In the genomic region with DNA sequence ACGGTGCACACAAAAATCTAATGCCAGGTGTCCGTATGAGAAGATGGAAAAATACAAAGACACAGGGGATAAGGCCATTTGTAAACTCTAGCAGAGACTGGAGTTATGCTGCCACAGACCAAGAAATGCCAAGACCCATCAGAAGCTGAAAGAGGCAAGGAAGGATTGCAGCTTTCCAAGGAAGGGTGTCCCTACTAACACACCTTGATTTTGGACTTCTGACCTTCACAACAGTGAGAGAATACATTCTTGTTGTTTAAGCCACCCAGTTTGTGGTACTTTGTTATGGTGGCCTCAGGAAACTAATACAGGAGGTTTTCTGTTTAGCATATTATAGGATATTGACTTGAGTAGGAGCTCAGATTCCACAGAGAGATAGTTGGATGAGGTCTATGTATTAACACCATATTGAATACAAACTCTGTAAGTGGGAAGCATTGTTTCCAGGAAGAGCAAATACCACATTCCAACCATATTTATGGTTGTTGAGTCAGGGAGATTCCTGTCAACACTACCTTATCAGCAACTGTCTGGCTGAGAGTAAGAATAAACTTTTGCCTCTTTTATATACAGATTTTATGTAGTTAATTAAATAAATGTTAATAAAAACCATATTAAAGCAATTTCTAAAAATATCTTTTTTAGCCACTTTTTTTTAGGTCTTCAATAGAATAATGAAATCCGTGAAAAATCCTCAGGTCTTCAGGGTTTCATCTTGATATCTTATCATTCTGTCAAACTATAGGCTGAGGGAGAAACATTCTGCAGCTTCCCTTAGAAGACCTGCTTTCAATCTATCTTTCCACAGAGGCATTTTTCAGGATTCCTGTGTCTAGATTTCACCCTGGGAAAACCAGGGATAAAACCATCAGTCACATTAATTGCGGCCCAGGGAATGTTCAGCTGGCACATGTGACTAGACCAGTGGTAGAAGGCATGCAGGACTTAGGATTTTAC, we compare ENCODE assay signal across 17 cellular contexts. TPM values are rescaled to one million over a fixed set of nuclear protein-coding genes. Genes with fewer than 3 reads are reported as not detected.
DNase-seq lines count a peak whose midpoint lies in the region; FAIRE-seq and TF ChIP-seq lines count a peak whose summit lies in the region.
"Had no signal": no experiment of that assay in that cellular context is flagged by ENCODE, and none has a peak within 500 bp of the region (broad histone marks: within the 10 kb centered on the region; RNA-seq: fewer than 3 reads in every experiment).

No MANE protein-coding gene starts in this region.

- FAIRE-seq in astrocyte (lab: Jason Lieb, UNC): peak; percentile 39
- peak; percentile 64 for FAIRE-seq in keratinocyte (lab: Jason Lieb, UNC)

- H3K4me3 ChIP-seq in AG04450 (ENCODE audit: low read depth, low read length) (no peak overlapping the region), HUES48 (ENCODE audit: low read depth, low read length) (no peak overlapping the region), astrocyte (ENCODE audit: insufficient read depth, low read depth, low read length) (no peak overlapping the region), keratinocyte (ENCODE audit: control insufficient read depth in 2 of 3, extremely low read depth in 1 of 3, insufficient read depth in 2 of 3, low read depth in 1 of 3, low read length in 3 of 3) (no peak overlapping the region), neural progenitor cell (no peak overlapping the region)
- H3K4me3 ChIP-seq: gastroesophageal sphincter, lower lobe of right lung, thoracic aorta had no signal

- CTCF ChIA-PET in AG04450 (lab: Charles Lee): interaction anchor here (1.1 to 1.7 kb wide), 5 partner anchors 17 to 372 kb away, joined by 3 to 4 read pairs (median 4); a partner anchor contains a TSS

- no peak for DNase-seq in AG04450 (ENCODE audit: low read depth, low spot score)
- DNase-seq in astrocyte (ENCODE audit: low read depth): peak; percentile 90
- no peak for DNase-seq in keratinocyte (ENCODE audit: low read depth, low spot score)
- DNase-seq in neural progenitor cell (ENCODE audit: low spot score): no peak
- no peak for DNase-seq in RKO (ENCODE audit: low spot score)
- no peak for DNase-seq in dedifferentiated amniotic fluid mesenchymal stem cell (ENCODE audit: extremely low spot score)
- DNase-seq in NCI-H1092 treated with DMSO at 0.1 percent for 48 hours (lab: John Stamatoyannopoulos, UW): no peak
- DNase-seq: activated CD4-positive, CD25-positive, alpha-beta regulatory T cell; GDM1; lower lobe of right lung; MM.1S; NCI-H2227 treated with DMSO at 0.1 percent for 48 hours; Right ventricle myocardium superior had no signal

- H3K36me3 ChIP-seq in HUES48 (ENCODE audit: control insufficient read depth, insufficient read depth, low read length) (no peaks in the 10 kb centered on the region), astrocyte (ENCODE audit: insufficient read depth, low read length) (no peaks in the 10 kb centered on the region), keratinocyte (ENCODE audit: control insufficient read depth in 2 of 2, extremely low read depth in 1 of 2, insufficient read depth in 2 of 2, low read length in 2 of 2) (no peaks in the 10 kb centered on the region), neural progenitor cell (no peaks in the 10 kb centered on the region)
- H3K36me3 ChIP-seq: gastroesophageal sphincter, lower lobe of right lung, thoracic aorta had no signal

- H3K4me3 Mint-ChIP-seq in astrocyte (ENCODE audit: unreplicated experiment): no peak overlapping the region
- no peak overlapping the region for H3K4me3 Mint-ChIP-seq in neural progenitor cell
- H3K4me3 Mint-ChIP-seq: activated T-helper 1 cell treated with anti-CD3 and anti-CD28 coated beads, Interleukin-12 subunit alpha, Interleukin-12 subunit beta, Interleukin-2, Interleukin-4 antibody, amounts not matched to agents 30 ng/mL and 10 ng/mL and 1 ng/mL, durations not matched to agents 14 hours and 24 hours and 36 hours had no signal

- H3K27me3 Mint-ChIP-seq in astrocyte (ENCODE audit: low read depth, unreplicated experiment): no peaks in the 10 kb centered on the region
- peaks cover 2% of the 10 kb centered on the region for H3K27me3 Mint-ChIP-seq in neural progenitor cell (ENCODE audit: insufficient read depth, low read depth)

- H3K4me1 Mint-ChIP-seq in astrocyte (ENCODE audit: low read depth, unreplicated experiment): peaks cover 29% of the 10 kb centered on the region
- H3K4me1 Mint-ChIP-seq in neural progenitor cell: no peaks in the 10 kb centered on the region

- no peak for TF ChIP-seq CTCF in AG04450 (IDR thresholded peaks at IDR 0.05; ENCODE audit: low read depth, low read length)
- no peak for TF ChIP-seq CTCF in astrocyte (IDR thresholded peaks at IDR 0.05; ENCODE audit: insufficient read depth, low read depth, low read length)
- no peak for TF ChIP-seq CTCF in keratinocyte (optimal IDR thresholded peaks at IDR 0.05 in 1 of 3, IDR thresholded peaks at IDR 0.05 in 1 of 3, conservative IDR thresholded peaks at IDR 0.05 in 1 of 3; ENCODE audit: extremely low read depth in 1 of 3, insufficient read depth in 2 of 3, low read length in 3 of 3)
- TF ChIP-seq CTCF in neural progenitor cell (IDR thresholded peaks at IDR 0.05): no peak

- H3K36me3 Mint-ChIP-seq in astrocyte (ENCODE audit: low read depth, unreplicated experiment) (no peaks in the 10 kb centered on the region), neural progenitor cell (no peaks in the 10 kb centered on the region)

- dilution Hi-C loops in keratinocyte (cut with MboI; ENCODE audit: extremely low pct_ligation_motif_present, low sequenced_read_pairs): no loop called here

- H3K27ac ChIP-seq in AG04450 (ENCODE audit: low read depth, low read length): peak overlapping the region; percentile 49
- peak overlapping the region; percentile 26 for H3K27ac ChIP-seq in HUES48 (ENCODE audit: low read depth, low read length)
- peak overlapping the region; percentile 50 for H3K27ac ChIP-seq in astrocyte (ENCODE audit: low read depth, low read length)
- no peak overlapping the region for H3K27ac ChIP-seq in keratinocyte (ENCODE audit: control insufficient read depth, insufficient read depth, low read length)
- no peak overlapping the region for H3K27ac ChIP-seq in neural progenitor cell
- H3K27ac ChIP-seq: gastroesophageal sphincter, lower lobe of right lung, thoracic aorta had no signal

- H3K4me2 ChIP-seq in astrocyte (ENCODE audit: low read length): peak overlapping the region; percentile 42
- H3K4me2 ChIP-seq in keratinocyte (ENCODE audit: control insufficient read depth, extremely low read depth, insufficient read depth, low read depth, low read length): no peak overlapping the region
- H3K4me2 ChIP-seq in neural progenitor cell: no peak overlapping the region

- no peaks in the 10 kb centered on the region for H3K4me1 ChIP-seq in HUES48 (ENCODE audit: control insufficient read depth, insufficient read depth, low read length)
- peaks cover 15% of the 10 kb centered on the region for H3K4me1 ChIP-seq in astrocyte (ENCODE audit: insufficient read depth, low read length)
- peaks cover 6% of the 10 kb centered on the region for H3K4me1 ChIP-seq in keratinocyte (ENCODE audit: control insufficient read depth, extremely low read depth, insufficient read depth, low read length)
- H3K4me1 ChIP-seq in neural progenitor cell: no peaks in the 10 kb centered on the region
- H3K4me1 ChIP-seq: gastroesophageal sphincter, lower lobe of right lung had no signal

- H3K79me2 ChIP-seq in astrocyte (ENCODE audit: insufficient read depth, low read length) (no peaks in the 10 kb centered on the region), keratinocyte (ENCODE audit: control insufficient read depth, insufficient read depth, low read length) (no peaks in the 10 kb centered on the region), neural progenitor cell (ENCODE audit: low read depth) (no peaks in the 10 kb centered on the region)

- H2AFZ ChIP-seq in astrocyte (ENCODE audit: low read depth, low read length) (peak overlapping the region; percentile 5), keratinocyte (ENCODE audit: control insufficient read depth, low read length) (no peak overlapping the region), neural progenitor cell (replicated peaks) (no peak overlapping the region)

- H4K20me1 ChIP-seq in astrocyte (ENCODE audit: insufficient read depth, low read length) (no peaks in the 10 kb centered on the region), keratinocyte (ENCODE audit: control insufficient read depth, extremely low read depth, insufficient read depth, low read length) (no peaks in the 10 kb centered on the region), neural progenitor cell (ENCODE audit: low read depth) (no peaks in the 10 kb centered on the region)

- H3K9ac ChIP-seq in HUES48 (ENCODE audit: low read depth, low read length): no peak overlapping the region
- no peak overlapping the region for H3K9ac ChIP-seq in astrocyte (ENCODE audit: low read length)
- H3K9ac ChIP-seq in keratinocyte (ENCODE audit: control insufficient read depth, extremely low read depth, insufficient read depth, low read length): no peak overlapping the region
- no peak overlapping the region for H3K9ac ChIP-seq in neural progenitor cell

- H3K9me3 Mint-ChIP-seq in astrocyte (ENCODE audit: unreplicated experiment) (no peaks in the 10 kb centered on the region), neural progenitor cell (no peaks in the 10 kb centered on the region)
- H3K9me3 Mint-ChIP-seq: activated T-helper 1 cell treated with anti-CD3 and anti-CD28 coated beads, Interleukin-12 subunit alpha, Interleukin-12 subunit beta, Interleukin-2, Interleukin-4 antibody, amounts not matched to agents 30 ng/mL and 10 ng/mL and 1 ng/mL, durations not matched to agents 14 hours and 24 hours and 36 hours had no signal

- no peaks in the 10 kb centered on the region for H3K9me1 ChIP-seq in keratinocyte (ENCODE audit: control insufficient read depth, extremely low read depth, insufficient read depth, low read length)

- H3K27ac Mint-ChIP-seq in astrocyte (ENCODE audit: unreplicated experiment): peak overlapping the region; percentile 94
- H3K27ac Mint-ChIP-seq in neural progenitor cell: no peak overlapping the region
- H3K27ac Mint-ChIP-seq: activated T-helper 1 cell treated with anti-CD3 and anti-CD28 coated beads, Interleukin-12 subunit alpha, Interleukin-12 subunit beta, Interleukin-2, Interleukin-4 antibody, amounts not matched to agents 30 ng/mL and 10 ng/mL and 1 ng/mL, durations not matched to agents 14 hours and 24 hours and 36 hours had no signal

- H3K27me3 ChIP-seq in AG04450 (ENCODE audit: control insufficient read depth, insufficient read depth, low read length) (no peaks in the 10 kb centered on the region), HUES48 (ENCODE audit: control insufficient read depth, insufficient read depth, low read length) (no peaks in the 10 kb centered on the region), astrocyte (ENCODE audit: insufficient read depth, low read length) (no peaks in the 10 kb centered on the region), keratinocyte (ENCODE audit: control insufficient read depth, extremely low read depth, insufficient read depth, low read length) (no peaks in the 10 kb centered on the region), neural progenitor cell (no peaks in the 10 kb centered on the region)
- H3K27me3 ChIP-seq: gastroesophageal sphincter had no signal

- POLR2A ChIA-PET in AG04450 (lab: Yijun Ruan, JAX): interaction anchor here (1.2 kb wide), 1 partner anchor 143 kb away, joined by 3 read pairs; no protein-coding TSS in a partner anchor

- no peaks in the 10 kb centered on the region for H3F3A ChIP-seq in neural progenitor cell (ENCODE audit: low read depth)

- H3K9me3 ChIP-seq in AG04450 (ENCODE audit: control insufficient read depth, insufficient read depth, low read length): no peaks in the 10 kb centered on the region
- H3K9me3 ChIP-seq in HUES48 (ENCODE audit: control insufficient read depth, insufficient read depth, low read length): no peaks in the 10 kb centered on the region
- no peaks in the 10 kb centered on the region for H3K9me3 ChIP-seq in astrocyte (ENCODE audit: insufficient read depth, low read depth, low read length)
- H3K9me3 ChIP-seq in keratinocyte (ENCODE audit: control insufficient read depth, low read depth, low read length): no peaks in the 10 kb centered on the region
- H3K9me3 ChIP-seq in neural progenitor cell (ENCODE audit: low read depth): no peaks in the 10 kb centered on the region
- H3K9me3 ChIP-seq: gastroesophageal sphincter, lower lobe of right lung, thoracic aorta had no signal

RNA-seq across cellular contexts. Expression of a gene that starts 35.4 kb away (rescaled TPM):
- 36.2 and 47.0 TPM in 2 replicates for polyA plus RNA-seq in AG04450 (2011; rRNA removed)
- 16.6 and 21.1 TPM in 2 replicates for polyA minus RNA-seq in AG04450 (2011; rRNA and poly(A)+ RNA removed)
- total RNA-seq in astrocyte: 15.3 and 17.3 TPM in 2 replicates
- 5.4 to 7.4 TPM (median 6.8 TPM) in 3 replicates for polyA plus RNA-seq in keratinocyte
- 1.3 TPM for polyA plus RNA-seq in keratinocyte (2011; ENCODE audit: low read depth)
- polyA plus RNA-seq in keratinocyte (2011; cell fraction: cytosol; rRNA removed): 5.0 and 9.1 TPM in 2 replicates
- polyA plus RNA-seq in keratinocyte (2011; cell fraction: nucleus; rRNA removed): 4.7 and 5.8 TPM in 2 replicates
- polyA plus RNA-seq in keratinocyte (2012; ENCODE audit: low replicate concordance): 0.66 and 7.2 TPM in 2 replicates
- polyA minus RNA-seq in keratinocyte: 2.0 to 5.1 TPM in 2 of 3 replicates, not detected in the other
- polyA minus RNA-seq in keratinocyte (2011; cell fraction: cytosol; rRNA and poly(A)+ RNA removed): 4.2 TPM
- 1.6 and 4.3 TPM in 2 replicates for polyA minus RNA-seq in keratinocyte (2011; cell fraction: nucleus; rRNA and poly(A)+ RNA removed)
- 0.84 and 1.6 TPM in 2 replicates for total RNA-seq in neural progenitor cell (ENCODE audit: low replicate concordance)
- total RNA-seq: activated T-helper 1 cell treated with anti-CD3 and anti-CD28 coated beads, Interleukin-12 subunit alpha, Interleukin-12 subunit beta, Interleukin-2, Interleukin-4 antibody, amounts not matched to agents 30 ng/mL and 10 ng/mL and 1 ng/mL, durations not matched to agents 14 hours and 24 hours and 36 hours had no signal

Comparison
In these comparisons a context has a peak if more than half of its experiments do, and no peak if none do; other contexts are left out.
1. H3K27ac ChIP-seq: peak in AG04450 (single experiment), HUES48 (single experiment) and astrocyte (single experiment); none in keratinocyte (single experiment) and neural progenitor cell (single experiment).